1 cellular context compared by ENCODE assay signal in genomic region chr4:48346594-48346993, GRCh38.
TF ChIP-seq lines count a peak whose summit lies in the region.

No MANE protein-coding gene starts in this region.

TF ChIP-seq in endothelial cell of umbilical vein, 7 proteins besides CTCF, POLR2A, EP300 and RAD21 (continued from another document):
- TF ChIP-seq EZH2 (IDR thresholded peaks at IDR 0.05; ENCODE audit: borderline replicate concordance, low read depth, low read length, severe bottlenecking) (no peak), FOS (IDR thresholded peaks at IDR 0.05; ENCODE audit: borderline replicate concordance, insufficient read depth, low read length) (no peak), MYC (IDR thresholded peaks at IDR 0.05; ENCODE audit: low read depth, low read length) (no peak), GATA2 (IDR thresholded peaks at IDR 0.05; ENCODE audit: insufficient read depth, insufficient read length, low read depth, low read length) (no peak)
